In the genomic region with DNA sequence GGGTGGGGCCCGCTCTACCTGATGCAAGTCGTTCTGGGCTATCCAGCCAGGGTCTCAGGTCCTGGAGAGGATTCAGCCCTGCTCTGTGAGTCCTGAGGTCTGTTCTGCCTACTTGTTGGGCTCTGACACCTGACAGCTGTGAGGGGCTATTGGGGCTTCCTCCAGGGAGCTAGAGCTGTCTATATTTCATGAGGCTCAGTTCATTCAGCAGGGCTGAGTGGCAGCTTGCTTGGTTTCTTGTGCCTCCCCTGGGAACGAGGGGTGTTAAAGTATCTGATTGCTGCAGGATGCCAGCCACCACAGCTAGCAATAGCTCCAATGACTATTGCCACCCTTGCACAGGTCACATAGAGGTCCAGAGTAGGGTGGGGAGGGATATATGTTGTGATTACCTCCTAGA, we compare ENCODE assay signal across 20 cellular contexts. TPM values are rescaled to one million over a fixed set of nuclear protein-coding genes. Genes with fewer than 3 reads are reported as not detected.
"Had no signal": no experiment of that assay in that cellular context is flagged by ENCODE, and none has a peak within 500 bp of the region (broad histone marks: within the 10 kb centered on the region; RNA-seq: fewer than 3 reads in every experiment).

No MANE protein-coding gene starts in this region.

- H3K9me3 ChIP-seq: adrenal gland had no signal

- H3K4me3 ChIP-seq: adrenal gland, K562 had no signal

- H3K36me3 ChIP-seq: adrenal gland had no signal

- H3K27me3 ChIP-seq: adrenal gland had no signal

- H3K27ac ChIP-seq: adrenal gland had no signal

- DNase-seq: activated CD4-positive, alpha-beta T cell treated with anti-CD3 and anti-CD28 coated beads for 48 hours; activated CD4-positive, alpha-beta T cell treated with anti-CD3 and anti-CD28 coated beads, Interleukin-2, amount 50 U/mL, for 4 hours; activated CD4-positive, CD25-positive, alpha-beta regulatory T cell treated with anti-CD3 and anti-CD28 coated beads, Interleukin-2, amount 50 U/mL, for 72 hours; activated CD8-positive, alpha-beta memory T cell treated with anti-CD3 and anti-CD28 coated beads, Interleukin-2, amount 50 U/mL, for 48 hours; activated CD8-positive, alpha-beta T cell treated with anti-CD3 and anti-CD28 coated beads, Interleukin-2, amount 10 ng/mL, durations not matched to agents 7 days and 5 days; activated naive CD4-positive, alpha-beta T cell treated with anti-CD3 and anti-CD28 coated beads, Interleukin-2, amount 50 U/mL, for 16 hours; activated naive CD8-positive, alpha-beta T cell treated with anti-CD3 and anti-CD28 coated beads, Interleukin-2, amount 10 ng/mL, durations not matched to agents 7 days and 5 days; activated T-cell treated with anti-CD3 and anti-CD28 coated beads, Interleukin-2, amount 50 U/mL, for 1 hour; adrenal gland; anterior cingulate cortex; cerebellar nuclear complex; Kasumi-1; NCI-H1092; NCI-H1417; NCI-H1694 treated with DMSO at 0.1 percent for 48 hours; NCI-H2029 treated with DMSO at 0.1 percent for 48 hours; NCI-H446; PC-3; SHP77 treated with DMSO at 0.1 percent for 48 hours had no signal

- H3K4me1 ChIP-seq: adrenal gland had no signal

RNA-seq across cellular contexts. Expression of gene INSC, which starts 26.7 kb away (rescaled TPM):
- total RNA-seq: K562, PC-3 had no signal
- polyA plus RNA-seq: K562 had no signal
